20 cellular contexts compared by ENCODE assay signal in the genomic region with DNA sequence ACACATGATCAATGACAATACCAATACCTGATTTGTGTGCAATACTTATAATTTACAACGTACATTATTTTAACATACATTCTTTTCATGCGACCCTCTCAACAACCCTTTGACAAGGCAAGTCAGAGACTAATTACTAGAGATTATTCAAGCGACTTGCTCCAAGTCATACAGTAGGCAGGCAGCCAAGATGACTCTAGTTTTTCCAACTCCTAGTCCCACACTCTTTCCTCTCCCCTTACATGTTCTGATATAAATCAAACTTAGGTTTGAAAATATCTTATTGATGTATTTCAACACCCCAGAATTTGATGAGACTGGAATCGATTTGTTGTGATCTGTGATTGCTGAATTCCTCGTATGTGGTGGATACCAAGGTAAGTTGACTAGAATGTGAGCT. TPM values are rescaled to one million over a fixed set of nuclear protein-coding genes. Genes with fewer than 3 reads are reported as not detected.
"Had no signal": no experiment of that assay in that cellular context is flagged by ENCODE, and none has a peak within 500 bp of the region (broad histone marks: within the 10 kb centered on the region; RNA-seq: fewer than 3 reads in every experiment).

No MANE protein-coding gene starts in this region.

- H3K4me3 ChIP-seq: cardiac muscle cell, dorsolateral prefrontal cortex, gastrocnemius medialis, left lung, right atrium auricular region, tibial nerve, uterus had no signal

- H3K36me3 ChIP-seq: cardiac muscle cell, gastrocnemius medialis, left lung, right atrium auricular region, tibial nerve, uterus, WERI-Rb-1 had no signal

- H3K9me3 ChIP-seq: gastrocnemius medialis, uterus had no signal

- H3K4me1 ChIP-seq: gastrocnemius medialis, right atrium auricular region, uterus had no signal

- H3K27ac ChIP-seq: cardiac muscle cell, dorsolateral prefrontal cortex, epithelial cell of prostate, gastrocnemius medialis, right atrium auricular region, tibial nerve, uterus, WERI-Rb-1 had no signal

- DNase-seq: activated CD4-positive, alpha-beta T cell treated with anti-CD3 and anti-CD28 coated beads for 1 hour; dorsolateral prefrontal cortex; gastrocnemius medialis; head of caudate nucleus; left lung; nephron progenitor cell; occipital lobe; stimulated activated CD4-positive, alpha-beta T cell treated with anti-CD3 and anti-CD28 coated beads, Interleukin-12 subunit alpha, Interleukin-12 subunit beta, amount 100 ng/mL, for 4 hours; stimulated activated CD4-positive, alpha-beta T cell treated with anti-CD3 and anti-CD28 coated beads, Interleukin-1b, Interleukin-23, amount 100 ng/mL, for 48 hours; stimulated activated CD8-positive, alpha-beta memory T cell treated with anti-CD3 and anti-CD28 coated beads, Interleukin-4, amount 100 ng/mL, for 48 hours; stimulated activated naive CD4-positive, alpha-beta T cell treated with Interleukin-2 at 50 U/mL for 16 hours; uterus; WERI-Rb-1 had no signal

- ATAC-seq: gastrocnemius medialis, left lung had no signal

RNA-seq across cellular contexts. Expression of gene CYP27C1, which starts 8.0 kb away (rescaled TPM):
- total RNA-seq: fibroblast of lung; gastrocnemius medialis; lung microvascular endothelial cell; T-helper 2 cell treated with Interferon-gamma antibody and Interleukin-4, amounts not matched to agents 100 ng/mL and 5 ng/mL, for 36 hours had no signal
